8 cellular contexts compared by ENCODE assay signal in the genomic region with DNA sequence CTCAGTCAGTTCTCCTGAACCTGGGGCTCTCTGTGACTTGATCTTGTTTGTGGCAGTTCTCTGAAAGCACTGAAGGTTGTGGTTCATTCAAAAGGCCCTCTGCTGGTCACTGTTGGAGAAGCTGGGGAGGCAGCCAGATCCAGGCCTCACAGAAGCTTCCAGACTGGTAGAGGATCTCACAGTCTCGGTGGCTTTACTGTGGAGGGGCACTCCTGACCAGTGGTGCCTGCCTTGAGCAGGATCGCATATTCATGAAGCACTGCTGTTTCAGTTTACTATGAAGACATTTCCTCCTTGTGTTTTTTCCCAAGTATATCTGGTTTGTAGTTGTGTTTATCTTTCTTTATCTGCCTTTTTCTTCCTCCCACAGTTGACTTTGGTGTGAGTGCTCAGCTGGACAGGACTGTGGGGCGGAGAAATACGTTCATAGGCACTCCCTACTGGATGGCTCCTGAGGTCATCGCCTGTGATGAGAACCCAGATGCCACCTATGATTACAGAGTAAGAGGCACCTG.
DNase-seq lines count a peak whose midpoint lies in the region; ATAC-seq and TF ChIP-seq lines count a peak whose summit lies in the region.

No MANE protein-coding gene starts in this region.

- intact Hi-C loops in right cardiac atrium (cut with DNase I) = loop anchor here (2.0 to 10.0 kb wide), 6 partner anchors 134 to 487 kb away; partner anchors contain the start of gene MAP4K4 (in 2 of the 4)

- ATAC-seq in GM21529 (IDR thresholded peaks at IDR 0.05; ENCODE audit: unreplicated experiment) (peak; percentile 80), T-helper 17 cell (peak; percentile 67), right cardiac atrium (peak; percentile 86 to 89), GM19397 (IDR thresholded peaks at IDR 0.05; ENCODE audit: unreplicated experiment) (no peak)

- H3K9ac ChIP-seq in KMS-11 = no peak overlapping the region

- H3K27ac ChIP-seq in KMS-11 (no peak overlapping the region; the same call in 1 of the 2 replicates), right cardiac atrium (ENCODE audit: low read length) (peak overlapping the region; percentile 2)

- H3K36me3 Mint-ChIP-seq in T-helper 17 cell (ENCODE audit: low read depth) = peaks cover 14% of the 10 kb centered on the region

- peaks cover 39% of the 10 kb centered on the region for H3K4me1 Mint-ChIP-seq in T-helper 17 cell

- no peak overlapping the region for H3K4me3 ChIP-seq in KMS-11 (IDR thresholded peaks at IDR 0.05; ENCODE audit: insufficient read depth, low read depth, low read length)
- H3K4me3 ChIP-seq in right cardiac atrium (ENCODE audit: low read length) = no peak overlapping the region
- no peak overlapping the region for H3K4me3 ChIP-seq in retinal pigment epithelial cell (ENCODE audit: low read length)

- H3K4me3 Mint-ChIP-seq in T-helper 17 cell = peak overlapping the region; percentile 57

- H3K36me3 ChIP-seq in KMS-11 (ENCODE audit: insufficient read depth) = no peaks in the 10 kb centered on the region

- H3K27me3 Mint-ChIP-seq in T-helper 17 cell = no peaks in the 10 kb centered on the region

- peak overlapping the region; percentile 93 for H3K27ac Mint-ChIP-seq in T-helper 17 cell

- TF ChIP-seq CTCF in KMS-11 (conservative IDR thresholded peaks at IDR 0.05; ENCODE audit: low read depth, low read length) (peak; percentile 68), retinal pigment epithelial cell (conservative IDR thresholded peaks at IDR 0.05; ENCODE audit: low read depth, low read length) (peak; percentile 85)

- H3K4me1 ChIP-seq in KMS-11 (ENCODE audit: low read depth, poor library complexity, severe bottlenecking) (peaks cover 19% of the 10 kb centered on the region), right cardiac atrium (ENCODE audit: control insufficient read depth, insufficient read depth, low read length) (peaks cover 14% of the 10 kb centered on the region)

- no peak overlapping the region for H2AFZ ChIP-seq in KMS-11 (ENCODE audit: low read depth)

- H4K20me1 ChIP-seq in KMS-11 (ENCODE audit: insufficient read depth) = no peaks in the 10 kb centered on the region

- no peak overlapping the region for H3K4me2 ChIP-seq in KMS-11

- H3K27me3 ChIP-seq in KMS-11 (ENCODE audit: insufficient read depth, low read depth) (no peaks in the 10 kb centered on the region), right cardiac atrium (ENCODE audit: control insufficient read depth, insufficient read depth) (no peaks in the 10 kb centered on the region)

- no peaks in the 10 kb centered on the region for H3K79me2 ChIP-seq in KMS-11 (ENCODE audit: insufficient read depth, low read depth)

- H3K9me3 ChIP-seq in T-helper 17 cell (ENCODE audit: control insufficient read depth, low read length, poor library complexity, severe bottlenecking) (no peaks in the 10 kb centered on the region), right cardiac atrium (ENCODE audit: control insufficient read depth, low read length) (no peaks in the 10 kb centered on the region)

- whole genome bisulfite sequencing in right cardiac atrium = 38% methylated on average over 5 of the region's 5 CpGs

- DNase-seq in DMS79 treated with DMSO at 0.1 percent for 48 hours (lab: John Stamatoyannopoulos, UW) (peak; percentile 23), T-helper 17 cell (peak; percentile 21 to 43 (median 26)), amniotic stem cell (lab: John Stamatoyannopoulos, UW) (peak; percentile 57), right cardiac atrium (peak; percentile 69 to 86 (median 80)), retinal pigment epithelial cell (ENCODE audit: low read depth) (no peak)
